1 cellular context compared by ENCODE assay signal in genomic region chr22:22932512-22932941, GRCh38.
TF ChIP-seq lines count a peak whose summit lies in the region.

No MANE protein-coding gene starts in this region.

TF ChIP-seq in GM12878, 131 proteins besides CTCF, POLR2A, EP300 and RAD21:
- TF ChIP-seq RELB (IDR thresholded peaks at IDR 0.05; ENCODE audit: low read depth) (no peak), BHLHE40 (IDR thresholded peaks at IDR 0.05; ENCODE audit: borderline replicate concordance in 1 of 2, low read depth in 2 of 2, low read length in 1 of 2) (no peak), ZNF207 (IDR thresholded peaks at IDR 0.05; ENCODE audit: borderline replicate concordance) (no peak), POLR2AphosphoS5 (IDR thresholded peaks at IDR 0.05; ENCODE audit: low read length) (0 out of 2 replicates have a peak, but pooled peaks have one; percentile 3), TCF3 (IDR thresholded peaks at IDR 0.05; ENCODE audit: borderline replicate concordance, insufficient read depth, low read depth, low read length) (0 out of 2 replicates have a peak, but pooled peaks have one; percentile 3), ZNF687 (IDR thresholded peaks at IDR 0.05) (peak; percentile 37), SMAD1 (IDR thresholded peaks at IDR 0.05; ENCODE audit: low read depth, partially characterized antibody) (no peak), MLLT1 (IDR thresholded peaks at IDR 0.05) (peak; percentile 10; the same call in 1 of the 2 replicates), HDAC6 (IDR thresholded peaks at IDR 0.05; ENCODE audit: unreplicated experiment) (no peak), HDGF (IDR thresholded peaks at IDR 0.05) (no peak)
